Comparison of ENCODE assay signal across 8 cellular contexts in the genomic region with DNA sequence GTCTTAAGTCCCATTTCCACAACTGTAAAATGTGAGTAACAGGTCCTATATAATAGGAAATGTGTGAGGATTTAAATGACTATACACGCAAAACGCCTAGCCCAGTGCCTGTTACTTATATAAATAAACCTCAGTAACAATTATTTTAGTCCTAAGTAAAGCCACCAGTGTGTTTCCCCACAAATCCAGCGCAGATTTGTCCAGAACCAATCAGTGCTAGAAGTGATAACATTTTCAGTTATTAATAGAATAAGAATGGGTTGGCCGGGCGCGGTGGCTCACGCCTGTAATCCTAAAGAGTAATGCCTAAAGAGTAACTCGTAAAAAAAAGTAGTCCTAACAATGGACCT. TPM values are rescaled to one million over a fixed set of nuclear protein-coding genes. Genes with fewer than 3 reads are reported as not detected.
DNase-seq lines count a peak whose midpoint lies in the region; ATAC-seq, FAIRE-seq and TF ChIP-seq lines count a peak whose summit lies in the region.

No MANE protein-coding gene starts in this region.

- H3K9me3 Mint-ChIP-seq in activated B cell treated with CpG ODN at 0.5 μM for 24 hours: no peaks in the 10 kb centered on the region

- no peaks in the 10 kb centered on the region for H3K36me3 ChIP-seq in HAP-1 (replicated peaks)
- H3K36me3 ChIP-seq in right atrium auricular region: no peaks in the 10 kb centered on the region
- no peaks in the 10 kb centered on the region for H3K36me3 ChIP-seq in small intestine (ENCODE audit: control insufficient read depth in 2 of 2, insufficient read depth in 2 of 2, low read length in 2 of 2)

- peak overlapping the region; percentile 88 for H3K4me3 ChIP-seq in HAP-1
- H3K4me3 ChIP-seq in right atrium auricular region: peak overlapping the region; percentile 78 to 81
- peak overlapping the region; percentile 90 to 98 for H3K4me3 ChIP-seq in small intestine (ENCODE audit: low read depth in 1 of 2, low read length in 2 of 2)

- H3K27ac ChIP-seq in right atrium auricular region: peak overlapping the region; percentile 76 to 86
- peak overlapping the region; percentile 71 to 93 for H3K27ac ChIP-seq in small intestine (ENCODE audit: low read depth in 1 of 2, low read length in 1 of 2)

- DNase-seq in HAP-1 (ENCODE audit: low spot score in 2 of 2) (peak in 1 of 2 experiments; percentile 13), activated B cell treated with CpG ODN at 0.5 μM for 24 hours (no peak), right atrium auricular region (ENCODE audit: low spot score) (no peak), small intestine (no peak), CD1c-positive myeloid dendritic cell (ENCODE audit: extremely low spot score) (no peak), AML-193 (lab: John Stamatoyannopoulos, UW) (no peak), activated gamma-delta T cell treated with Interleukin-2 at 50 U/mL for 16 hours (no peak)

- peak overlapping the region; percentile 90 for H3K27ac Mint-ChIP-seq in activated B cell treated with CpG ODN at 0.5 μM for 24 hours

- CTCF ChIA-PET in activated B cell treated with CpG ODN at 0.5 μM for 24 hours (lab: Charles Lee): no interaction called here

- H3K36me3 Mint-ChIP-seq in activated B cell treated with CpG ODN at 0.5 μM for 24 hours (ENCODE audit: low read depth): peaks cover 7% of the 10 kb centered on the region

- no peaks in the 10 kb centered on the region for H3K9me3 ChIP-seq in HAP-1
- H3K9me3 ChIP-seq in right atrium auricular region: no peaks in the 10 kb centered on the region
- no peaks in the 10 kb centered on the region for H3K9me3 ChIP-seq in small intestine (ENCODE audit: control insufficient read depth, low read depth)

- H3K27me3 Mint-ChIP-seq in activated B cell treated with CpG ODN at 0.5 μM for 24 hours: no peaks in the 10 kb centered on the region

- peaks cover 16% of the 10 kb centered on the region for H3K4me1 Mint-ChIP-seq in activated B cell treated with CpG ODN at 0.5 μM for 24 hours

- ATAC-seq in activated B cell treated with CpG ODN at 0.5 μM for 24 hours (ENCODE audit: low read depth): no peak
- no peak for ATAC-seq in GM21390 (IDR thresholded peaks at IDR 0.05; ENCODE audit: unreplicated experiment)

- peak overlapping the region; percentile 97 for H3K4me3 Mint-ChIP-seq in activated B cell treated with CpG ODN at 0.5 μM for 24 hours

- H3K27me3 ChIP-seq in HAP-1 (ENCODE audit: low read depth) (no peaks in the 10 kb centered on the region), right atrium auricular region (no peaks in the 10 kb centered on the region), small intestine (ENCODE audit: control insufficient read depth in 2 of 2, insufficient read depth in 2 of 2, low read length in 2 of 2) (no peaks in the 10 kb centered on the region)

- H3K4me1 ChIP-seq in HAP-1 (peaks cover 15% of the 10 kb centered on the region; the same call in 1 of the 2 replicates), right atrium auricular region (peaks cover 0 to 12% of the 10 kb centered on the region in 2 donors), small intestine (ENCODE audit: control insufficient read depth in 2 of 2, insufficient read depth in 1 of 2, low read depth in 1 of 2, low read length in 1 of 2) (no peaks in the 10 kb centered on the region)

- WGBS in small intestine, 3 donors: 3 to 4% (median 4%) methylated on average over 8 of the region's 8 CpGs

- intact Hi-C loops in activated B cell treated with CpG ODN at 0.5 μM for 24 hours (cut with micrococcal nuclease): loop anchor here (5.0 kb wide), 2 partner anchors 46 to 141 kb away; a partner anchor contains a TSS

- POLR2A ChIA-PET in activated B cell treated with CpG ODN at 0.5 μM for 24 hours (lab: Charles Lee): interaction anchor here (0.6 to 1.9 kb wide), 11 partner anchors 8 to 730 kb away, joined by 3 to 10 read pairs (median 4); a partner anchor contains a TSS

- FAIRE-seq in small intestine (lab: Jason Lieb, UNC): no peak

- TF ChIP-seq CTCF in activated B cell treated with CpG ODN at 0.5 μM for 24 hours (IDR thresholded peaks at IDR 0.05) (no peak), right atrium auricular region (IDR thresholded peaks at IDR 0.05) (no peak)

- in situ Hi-C loops in HAP-1 (cut with MboI; ENCODE audit: low sequenced_read_pairs): no loop called here

RNA-seq across cellular contexts. Expression of a gene that starts 0.6 kb away (rescaled TPM):
- total RNA-seq in activated B cell treated with CpG ODN at 0.5 μM for 24 hours (56.1 TPM in 2 replicates), right atrium auricular region (10 to 100 TPM; 10.4 to 25.3 TPM)
- polyA plus RNA-seq in small intestine: 10 to 100 TPM in 1 of 3 donors, 1 to 10 TPM in 2; 6.2 to 13.9 (median 6.5) TPM

RNA-seq across cellular contexts. Expression of a gene that starts 15.5 kb away (rescaled TPM):
- total RNA-seq in activated B cell treated with CpG ODN at 0.5 μM for 24 hours (0.22 TPM in 1 of 2 replicates, not detected in the other), right atrium auricular region (1 to 10 TPM; 4.1 to 8.5 TPM)
- 1 to 10 TPM; 2.7 to 9.6 (median 3.5) TPM for polyA plus RNA-seq in small intestine

RNA-seq across cellular contexts. Expression of a gene that starts 29.9 kb away (rescaled TPM):
- total RNA-seq in activated B cell treated with CpG ODN at 0.5 μM for 24 hours (1.9 and 2.2 TPM in 2 replicates), right atrium auricular region (under 1 TPM in 1 of 2 donors, not detected in 1; 0.98 TPM)
- 10 to 100 TPM; 17.4 to 68.4 (median 48.4) TPM for polyA plus RNA-seq in small intestine

RNA-seq across cellular contexts. Expression of a gene that starts 49.8 kb away (rescaled TPM):
- 0.18 TPM in 1 of 2 replicates, not detected in the other for total RNA-seq in activated B cell treated with CpG ODN at 0.5 μM for 24 hours
- total RNA-seq in right atrium auricular region: under 1 TPM in 1 of 2 donors, not detected in 1; 0.90 TPM
- polyA plus RNA-seq in small intestine: 10 to 100 TPM; 30.3 to 93.9 (median 49.4) TPM
